Comparison of ENCODE assay signal across 19 cellular contexts in the genomic region with DNA sequence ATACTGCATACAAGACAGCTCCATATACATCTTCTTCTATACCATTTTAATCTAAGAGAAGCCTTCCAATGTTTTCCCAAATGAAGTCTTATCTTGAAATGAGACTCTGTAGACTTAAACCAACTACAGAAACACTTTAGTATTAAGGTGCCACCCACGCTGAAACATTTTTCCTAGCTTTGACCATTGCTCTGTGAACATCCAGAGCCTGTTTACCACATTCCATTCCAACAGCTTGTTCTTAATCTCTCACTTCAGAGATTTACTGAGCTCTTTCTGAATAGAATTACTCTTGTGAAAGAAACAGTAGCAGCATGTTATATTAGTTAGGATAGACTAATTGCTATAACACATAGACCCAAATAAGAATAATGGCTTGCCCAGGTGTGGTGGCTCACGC.
"Had no signal": no experiment of that assay in that cellular context is flagged by ENCODE, and none has a peak within 500 bp of the region (broad histone marks: within the 10 kb centered on the region; RNA-seq: fewer than 3 reads in every experiment).

No MANE protein-coding gene starts in this region.

- H2AFZ ChIP-seq: parathyroid adenoma had no signal

- DNase-seq: activated CD4-positive, alpha-beta memory T cell treated with anti-CD3 and anti-CD28 coated beads for 36 hours; activated CD4-positive, alpha-beta T cell treated with anti-CD3 and anti-CD28 coated beads for 48 hours; activated effector memory CD4-positive, alpha-beta T cell treated with anti-CD3 and anti-CD28 coated beads, Interleukin-2, amount 50 U/mL, for 16 hours; activated naive CD4-positive, alpha-beta T cell treated with anti-CD3 and anti-CD28 coated beads, Interleukin-2, amount 10 ng/mL, durations not matched to agents 7 days and 5 days; anterior cingulate cortex; brain microvascular endothelial cell; caudate nucleus; dermis blood vessel endothelial cell; effector memory CD4-positive, alpha-beta T cell; glutamatergic neuron; hippocampal formation; nephron progenitor cell; sigmoid colon; spleen; stimulated activated CD4-positive, alpha-beta T cell treated with anti-CD3 and anti-CD28 coated beads, Interleukin-4, amount 100 ng/mL, for 1 hour; stimulated activated naive CD4-positive, alpha-beta T cell treated with Interleukin-2 at 50 U/mL for 16 hours; T-helper 17 cell had no signal

- H3K9ac ChIP-seq: parathyroid adenoma had no signal

- H3K36me3 ChIP-seq: brain microvascular endothelial cell, sigmoid colon, spleen, thoracic aorta had no signal

- H3K4me1 ChIP-seq: parathyroid adenoma had no signal

- H3K27ac ChIP-seq: brain microvascular endothelial cell, parathyroid adenoma, spleen, thoracic aorta had no signal

- H3K79me2 ChIP-seq: parathyroid adenoma had no signal

- ATAC-seq: T-helper 17 cell had no signal

- H3K4me3 ChIP-seq: sigmoid colon, spleen, thoracic aorta had no signal

- H3K27me3 ChIP-seq: brain microvascular endothelial cell, sigmoid colon had no signal
